Comparison of ENCODE assay signal across 2 cellular contexts in genomic region chr9:91004992-91005391, GRCh38.
TF ChIP-seq lines count a peak whose summit lies in the region.

No MANE protein-coding gene starts in this region.

TF ChIP-seq in IMR-90, 13 proteins besides CTCF, POLR2A, EP300 and RAD21:
- no peak for TF ChIP-seq FOS (IDR thresholded peaks at IDR 0.05; ENCODE audit: low read depth, low read length)
- no peak for TF ChIP-seq SMC3 (IDR thresholded peaks at IDR 0.05; ENCODE audit: low read depth, low read length)
- TF ChIP-seq BHLHE40 (IDR thresholded peaks at IDR 0.05; ENCODE audit: low read depth, low read length), result no peak
- TF ChIP-seq MXI1 (IDR thresholded peaks at IDR 0.05; ENCODE audit: borderline replicate concordance, low read depth, low read length), result no peak

TF ChIP-seq in H1, 55 proteins besides CTCF, POLR2A, EP300 and RAD21:
- TF ChIP-seq RBBP5 (IDR thresholded peaks at IDR 0.05; ENCODE audit: borderline replicate concordance, low read depth, low read length) (no peak), USF2 (IDR thresholded peaks at IDR 0.05; ENCODE audit: low read length) (no peak), EZH2 (IDR thresholded peaks at IDR 0.05; ENCODE audit: low read depth, low read length, severe bottlenecking) (no peak), POU5F1 (IDR thresholded peaks at IDR 0.05; ENCODE audit: low read depth, low read length) (no peak), EGR1 (IDR thresholded peaks at IDR 0.05; ENCODE audit: borderline replicate concordance, low read depth, low read length) (no peak), KDM4A (IDR thresholded peaks at IDR 0.05; ENCODE audit: low read depth, low read length, severe bottlenecking) (no peak), KDM5A (IDR thresholded peaks at IDR 0.05; ENCODE audit: low read length) (no peak), RXRA (IDR thresholded peaks at IDR 0.05; ENCODE audit: insufficient read depth, low read depth, low read length) (no peak), NRF1 (IDR thresholded peaks at IDR 0.05; ENCODE audit: low read depth, low read length) (no peak), GABPA (IDR thresholded peaks at IDR 0.05; ENCODE audit: borderline replicate concordance, insufficient read depth, low read length) (no peak), ATF3 (IDR thresholded peaks at IDR 0.05; ENCODE audit: insufficient read depth, low read depth, low read length) (no peak), HDAC6 (IDR thresholded peaks at IDR 0.05; ENCODE audit: low read depth, low read length) (no peak), CEBPB (IDR thresholded peaks at IDR 0.05; ENCODE audit: low read depth, low read length) (no peak), YY1 (IDR thresholded peaks at IDR 0.05; ENCODE audit: low read depth, low read length) (no peak), HDAC2 (IDR thresholded peaks at IDR 0.05; ENCODE audit: borderline replicate concordance in 1 of 2, low read depth in 2 of 2, low read length in 2 of 2) (no peak), JUN (IDR thresholded peaks at IDR 0.05; ENCODE audit: low read depth, low read length) (no peak)
